8 cellular contexts compared by ENCODE assay signal in genomic region chr2:58449286-58450010, GRCh38.
DNase-seq lines count a peak whose midpoint lies in the region; ATAC-seq and TF ChIP-seq lines count a peak whose summit lies in the region.

No MANE protein-coding gene starts in this region.

- H3K36me3 Mint-ChIP-seq in memory B cell: no peaks in the 10 kb centered on the region
- no peaks in the 10 kb centered on the region for H3K36me3 Mint-ChIP-seq in T-helper 2 cell treated with Interferon-gamma antibody and Interleukin-4, amounts not matched to agents 5 μg/mL and 100 μg/mL, for 36 hours (ENCODE audit: low read depth)
- no peaks in the 10 kb centered on the region for H3K36me3 Mint-ChIP-seq in CD4-positive, alpha-beta T cell (ENCODE audit: low read depth)

- CTCF ChIA-PET in CD4-positive, alpha-beta T cell (lab: Charles Lee): no interaction called here

- H3K9me3 Mint-ChIP-seq in memory B cell: no peaks in the 10 kb centered on the region
- no peaks in the 10 kb centered on the region for H3K9me3 Mint-ChIP-seq in T-helper 2 cell treated with Interferon-gamma antibody and Interleukin-4, amounts not matched to agents 5 μg/mL and 100 μg/mL, for 36 hours
- no peaks in the 10 kb centered on the region for H3K9me3 Mint-ChIP-seq in CD4-positive, alpha-beta T cell

- peaks cover 3% of the 10 kb centered on the region for H3K27me3 Mint-ChIP-seq in memory B cell
- peaks cover 4% of the 10 kb centered on the region for H3K27me3 Mint-ChIP-seq in T-helper 2 cell treated with Interferon-gamma antibody and Interleukin-4, amounts not matched to agents 5 μg/mL and 100 μg/mL, for 36 hours (ENCODE audit: low read depth)
- H3K27me3 Mint-ChIP-seq in CD4-positive, alpha-beta T cell: no peaks in the 10 kb centered on the region

- DNase-seq in NCI-H2227 treated with DMSO at 0.1 percent for 48 hours (lab: John Stamatoyannopoulos, UW): peak; percentile 47
- no peak for DNase-seq in memory B cell (ENCODE audit: low spot score in 2 of 2)
- DNase-seq in DMS 273 (lab: John Stamatoyannopoulos, UW; ENCODE audit: unreplicated experiment): no peak
- DNase-seq in stimulated activated naive CD4-positive, alpha-beta T cell treated with Interleukin-2 at 50 U/mL for 16 hours (lab: John Stamatoyannopoulos, UW): no peak
- DNase-seq in T-helper 2 cell treated with Interferon-gamma antibody and Interleukin-4, amounts not matched to agents 5 μg/mL and 100 μg/mL, for 36 hours (ENCODE audit: low spot score): no peak
- no peak for DNase-seq in CD4-positive, alpha-beta T cell

- no peak overlapping the region for H3K4me3 Mint-ChIP-seq in memory B cell
- no peak overlapping the region for H3K4me3 Mint-ChIP-seq in T-helper 2 cell treated with Interferon-gamma antibody and Interleukin-4, amounts not matched to agents 5 μg/mL and 100 μg/mL, for 36 hours
- H3K4me3 Mint-ChIP-seq in CD4-positive, alpha-beta T cell: no peak overlapping the region

- H3K27me3 ChIP-seq in CD4-positive, alpha-beta T cell (ENCODE audit: control insufficient read depth, insufficient read depth, low read length): no peaks in the 10 kb centered on the region

- no peak overlapping the region for H3K27ac ChIP-seq in CD4-positive, alpha-beta T cell (ENCODE audit: low read depth, low read length)

- ATAC-seq in GM19035 (IDR thresholded peaks at IDR 0.05; ENCODE audit: unreplicated experiment): peak; percentile 56
- peak; percentile 97 for ATAC-seq in HG02852 (IDR thresholded peaks at IDR 0.05; ENCODE audit: unreplicated experiment)
- ATAC-seq in memory B cell (ENCODE audit: low read depth): peak; percentile 93
- no peak for ATAC-seq in CD4-positive, alpha-beta T cell (ENCODE audit: poor library complexity)

- peaks cover 9% of the 10 kb centered on the region for H3K4me1 Mint-ChIP-seq in memory B cell
- H3K4me1 Mint-ChIP-seq in T-helper 2 cell treated with Interferon-gamma antibody and Interleukin-4, amounts not matched to agents 5 μg/mL and 100 μg/mL, for 36 hours (ENCODE audit: low read depth): no peaks in the 10 kb centered on the region
- H3K4me1 Mint-ChIP-seq in CD4-positive, alpha-beta T cell (ENCODE audit: low read depth): no peaks in the 10 kb centered on the region

- POLR2A ChIA-PET in CD4-positive, alpha-beta T cell (lab: Charles Lee): no interaction called here

- intact Hi-C loops in CD4-positive, alpha-beta T cell (cut with DNase I, micrococcal nuclease): no loop called here

- no peaks in the 10 kb centered on the region for H3K9me3 ChIP-seq in CD4-positive, alpha-beta T cell (ENCODE audit: control insufficient read depth, low read length)

- no peak overlapping the region for H3K27ac Mint-ChIP-seq in memory B cell
- H3K27ac Mint-ChIP-seq in T-helper 2 cell treated with Interferon-gamma antibody and Interleukin-4, amounts not matched to agents 5 μg/mL and 100 μg/mL, for 36 hours: no peak overlapping the region
- no peak overlapping the region for H3K27ac Mint-ChIP-seq in CD4-positive, alpha-beta T cell

- TF ChIP-seq CTCF in CD4-positive, alpha-beta T cell (IDR thresholded peaks at IDR 0.05): no peak
